16 cellular contexts compared by ENCODE assay signal in the genomic region with DNA sequence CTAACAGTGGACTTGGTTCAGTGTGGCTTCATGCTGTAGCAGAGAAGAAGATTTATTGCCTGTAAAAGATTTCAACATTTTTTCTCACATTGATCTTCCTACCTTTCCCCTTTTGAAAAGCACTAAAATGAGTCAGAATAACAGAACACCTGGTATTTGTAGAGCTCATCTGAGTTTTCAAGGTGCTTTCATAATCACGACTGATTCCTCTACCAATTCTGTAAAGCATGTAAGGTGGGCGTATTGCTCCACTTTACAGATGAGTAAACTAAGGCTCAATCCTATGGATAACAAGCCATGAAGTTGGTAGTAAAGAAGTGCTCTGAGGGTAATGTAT.
"Had no signal": no experiment of that assay in that cellular context is flagged by ENCODE, and none has a peak within 500 bp of the region (broad histone marks: within the 10 kb centered on the region; RNA-seq: fewer than 3 reads in every experiment).

No MANE protein-coding gene starts in this region.

- ATAC-seq: SK-N-SH treated with all-trans-retinoic acid at 6 μM for 48 hours had no signal

- DNase-seq: Karpas-422, KG1, MM.1S, NCI-H1092 treated with DMSO at 0.1 percent for 48 hours, NCI-H1436, NCI-H187, NCI-H2029, NCI-H2081 treated with DMSO at 0.1 percent for 48 hours, NCI-H2171, NCI-H226, NCI-H510A, NCI-H524 treated with DMSO at 0.1 percent for 48 hours, NCI-H774, RPMI8226, SHP77 had no signal
